ENCODE assay signal across 8 cellular contexts in the genomic region with DNA sequence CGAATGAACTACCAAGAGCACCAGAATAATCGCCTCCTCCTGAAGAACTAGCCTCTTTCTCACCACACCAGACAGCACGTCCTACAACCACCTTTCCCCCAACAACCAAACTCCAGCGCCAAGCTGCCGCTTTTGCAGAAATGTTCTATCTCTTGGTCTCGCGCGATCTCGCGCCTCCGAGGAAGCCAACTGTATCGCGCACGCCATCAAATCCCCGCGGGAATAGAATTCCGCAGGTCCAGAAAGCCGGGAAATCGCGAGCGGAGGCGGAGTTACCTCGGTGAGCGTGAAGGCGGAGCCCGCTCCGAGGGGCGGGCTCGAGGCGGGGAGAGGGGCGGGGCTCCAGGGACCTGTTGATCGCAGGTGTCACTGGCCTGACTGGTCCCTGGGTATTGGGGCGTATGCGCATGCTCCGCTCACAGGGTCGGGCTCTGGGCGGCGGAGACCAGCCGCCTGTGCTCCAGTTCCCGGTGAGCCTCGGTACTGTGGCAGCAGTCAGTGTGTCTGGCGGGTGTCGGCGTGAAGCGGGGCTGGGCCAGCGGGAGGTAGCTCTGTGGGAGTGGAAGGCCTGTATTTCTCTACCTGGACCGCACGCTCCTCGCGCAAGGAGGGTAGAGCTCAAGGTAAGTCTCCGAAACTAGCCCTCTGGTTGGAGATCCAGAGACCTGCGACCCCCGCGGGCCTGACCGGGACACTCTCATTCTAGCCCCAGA. TPM values are rescaled to one million over a fixed set of nuclear protein-coding genes. Genes with fewer than 3 reads are reported as not detected.
DNase-seq lines count a peak whose midpoint lies in the region; ATAC-seq and TF ChIP-seq lines count a peak whose summit lies in the region.

Gene USP53, plus strand, starts transcription at position 463 of the 713 bp plus-strand sequence. CDS start 27,047 bp downstream, outside the sequence.

- peaks cover 14 to 24% of the 10 kb centered on the region in 2 donors for H3K36me3 Mint-ChIP-seq in activated naive CD4-positive, alpha-beta T cell treated with anti-CD3 and anti-CD28 coated beads, Interleukin-2, amount 50 U/mL, for 72 hours

- H3K27me3 ChIP-seq in GM06990 (replicated peaks; ENCODE audit: control insufficient read depth, insufficient read depth, low read length) = 0 out of 2 replicates have a peak, but pooled peaks cover 2% of the 10 kb centered on the region
- H3K27me3 ChIP-seq in neutrophil = peaks cover 37% of the 10 kb centered on the region

- DNase-seq in GM06990 (ENCODE audit: extremely low read depth, insufficient read length) = peak; percentile 96
- peak; percentile 96 for DNase-seq in NCI-H1092 treated with DMSO at 0.1 percent for 48 hours (lab: John Stamatoyannopoulos, UW)
- peak; percentile 96 to 97 for DNase-seq in activated naive CD4-positive, alpha-beta T cell treated with anti-CD3 and anti-CD28 coated beads, Interleukin-2, amount 50 U/mL, for 72 hours (ENCODE audit: low spot score in 2 of 2)
- DNase-seq in germinal center (ENCODE audit: low spot score) = peak; percentile 99

- TF ChIP-seq CTCF in GM06990 (IDR thresholded peaks at IDR 0.05; ENCODE audit: insufficient read depth, low read length, poor library complexity, severe bottlenecking) = no peak
- TF ChIP-seq CTCF in neutrophil (IDR thresholded peaks at IDR 0.05) = no peak
- no peak for TF ChIP-seq CTCF in subcutaneous adipose tissue (IDR thresholded peaks at IDR 0.05; ENCODE audit: low read depth)

- H3K36me3 ChIP-seq in GM06990 (ENCODE audit: control insufficient read depth, insufficient read depth, low read length) (no peaks in the 10 kb centered on the region), neutrophil (no peaks in the 10 kb centered on the region)

- H3K4me3 ChIP-seq in GM06990 (replicated peaks; ENCODE audit: low read depth, low read length) = peak within 1 kb of the TSS; percentile 91
- H3K4me3 ChIP-seq in neutrophil (ENCODE audit: low read depth in 1 of 2, low read length in 1 of 2) = peak within 1 kb of the TSS; percentile 66 to 74

- no peaks in the 10 kb centered on the region for H3K9me3 ChIP-seq in neutrophil

- no peaks in the 10 kb centered on the region for H3K9me3 Mint-ChIP-seq in activated naive CD4-positive, alpha-beta T cell treated with anti-CD3 and anti-CD28 coated beads, Interleukin-2, amount 50 U/mL, for 72 hours

- peak within 1 kb of the TSS; percentile 64 for H3K27ac ChIP-seq in neutrophil

- ATAC-seq in HG02588 (IDR thresholded peaks at IDR 0.05; ENCODE audit: unreplicated experiment) = peak; percentile 93
- ATAC-seq in SK-N-SH treated with all-trans-retinoic acid at 6 μM for 48 hours = peak; percentile 91
- peak; percentile 86 to 90 for ATAC-seq in activated naive CD4-positive, alpha-beta T cell treated with anti-CD3 and anti-CD28 coated beads, Interleukin-2, amount 50 U/mL, for 72 hours

- peaks cover 15 to 18% of the 10 kb centered on the region in 2 experiments for H3K4me1 ChIP-seq in neutrophil (ENCODE audit: control insufficient read depth in 1 of 2, insufficient read depth in 1 of 2, low read depth in 1 of 2, low read length in 1 of 2)

- H3K27ac Mint-ChIP-seq in activated naive CD4-positive, alpha-beta T cell treated with anti-CD3 and anti-CD28 coated beads, Interleukin-2, amount 50 U/mL, for 72 hours = peak within 1 kb of the TSS; percentile 92 to 97

TF ChIP-seq in SK-N-SH treated with all-trans-retinoic acid at 6 μM for 48 hours, 23 proteins besides CTCF, POLR2A, EP300 and RAD21:
- TF ChIP-seq TCF4 (CRISPR knock-in tag; IDR thresholded peaks at IDR 0.05; ENCODE audit: borderline replicate concordance) (no peak), RARB (CRISPR knock-in tag; IDR thresholded peaks at IDR 0.05) (no peak), ZFP3 (CRISPR knock-in tag; IDR thresholded peaks at IDR 0.05) (peak; percentile 22; the same call in 1 of the 2 replicates), OSR1 (CRISPR knock-in tag; IDR thresholded peaks at IDR 0.05) (no peak), ZNF565 (CRISPR knock-in tag; conservative IDR thresholded peaks at IDR 0.05; ENCODE audit: low read depth) (no peak), GLIS3 (CRISPR knock-in tag; IDR thresholded peaks at IDR 0.05) (0 out of 2 replicates have a peak, but pooled peaks have one; percentile 38), TSHZ2 (CRISPR knock-in tag; IDR thresholded peaks at IDR 0.05) (0 out of 2 replicates have a peak, but pooled peaks have one; percentile 33)

RNA-seq across cellular contexts. Expression of gene USP53, which starts in this region (rescaled TPM):
- 10 to 100 TPM; 16.7 to 24.4 TPM for total RNA-seq in activated naive CD4-positive, alpha-beta T cell treated with anti-CD3 and anti-CD28 coated beads, Interleukin-2, amount 50 U/mL, for 72 hours
- 100 to 1,000 TPM; 162 to 204 (median 167) TPM for total RNA-seq in subcutaneous adipose tissue

Comparison
In these comparisons a context has a peak if more than half of its experiments do, and no peak if none do; other contexts are left out.
1. Peak in every context shown above with its lines: DNase-seq, ATAC-seq, H3K4me3 ChIP-seq and H3K27ac ChIP-seq.
2. RNA of gene USP53 (total RNA-seq): 162 to 204 TPM in subcutaneous adipose tissue; 16.7 to 24.4 TPM in activated naive CD4-positive, alpha-beta T cell treated with anti-CD3 and anti-CD28 coated beads, Interleukin-2, amount 50 U/mL, for 72 hours; every median in the first group is over 4 times any median in the second.